34 cellular contexts compared by ENCODE assay signal in genomic region chr14:77276295-77276935, GRCh38. TPM values are rescaled to one million over a fixed set of nuclear protein-coding genes. Genes with fewer than 3 reads are reported as not detected.
"Had no signal": no experiment of that assay in that cellular context is flagged by ENCODE, and none has a peak within 500 bp of the region (broad histone marks: within the 10 kb centered on the region; RNA-seq: fewer than 3 reads in every experiment).

No MANE protein-coding gene starts in this region.

- H3K9me3 ChIP-seq: adrenal gland, ascending aorta, lower lobe of right lung, neutrophil, ovary, prostate gland, suprapubic skin had no signal

- H3K4me1 Mint-ChIP-seq: activated naive CD8-positive, alpha-beta T cell treated with anti-CD3 and anti-CD28 coated beads for 36 hours; natural killer cell had no signal

- H3K9me3 Mint-ChIP-seq: activated naive CD8-positive, alpha-beta T cell treated with anti-CD3 and anti-CD28 coated beads for 36 hours; activated T-cell treated with anti-CD3 and anti-CD28 coated beads, Interleukin-2, amount 50 U/mL, for 72 hours; effector memory CD8-positive, alpha-beta T cell; natural killer cell; T-helper 2 cell treated with Interferon-gamma antibody and Interleukin-4, amounts not matched to agents 5 μg/mL and 100 μg/mL, for 36 hours had no signal

- H3K36me3 Mint-ChIP-seq: natural killer cell had no signal

- DNase-seq: activated CD4-positive, alpha-beta T cell treated with anti-CD3 and anti-CD28 coated beads for 4 hours; activated CD4-positive, alpha-beta T cell treated with anti-CD3 and anti-CD28 coated beads, Interleukin-2, amount 50 U/mL, for 4 hours; activated naive CD4-positive, alpha-beta T cell; activated naive CD8-positive, alpha-beta T cell treated with anti-CD3 and anti-CD28 coated beads for 36 hours; activated T-cell treated with anti-CD3 and anti-CD28 coated beads for 4 hours; activated T-cell treated with anti-CD3 and anti-CD28 coated beads, Interleukin-2, amount 50 U/mL, for 72 hours; brain microvascular endothelial cell; cortex of kidney; effector memory CD8-positive, alpha-beta T cell; heart left ventricle; kidney glomerular epithelial cell; lower lobe of right lung; mesenchymal stem cell; natural killer cell; ovary; stimulated activated CD4-positive, alpha-beta T cell treated with anti-CD3 and anti-CD28 coated beads, Interleukin-15, amount 100 ng/mL, for 24 hours; stimulated activated CD4-positive, alpha-beta T cell treated with anti-CD3 and anti-CD28 coated beads, Interleukin-2, amount 100 ng/mL, for 24 hours; stimulated activated naive CD4-positive, alpha-beta T cell; T-helper 1 cell; tibial artery had no signal

- H3K36me3 ChIP-seq: neutrophil, ovary, prostate gland had no signal

- H3K4me3 ChIP-seq: adrenal gland, ascending aorta, heart left ventricle, lower lobe of right lung, ovary, prostate gland, smooth muscle cell, suprapubic skin, tibial artery had no signal

- H3K27me3 ChIP-seq: ascending aorta, ovary had no signal

- H3K27ac Mint-ChIP-seq: activated naive CD8-positive, alpha-beta T cell treated with anti-CD3 and anti-CD28 coated beads for 36 hours; activated T-cell treated with anti-CD3 and anti-CD28 coated beads, Interleukin-2, amount 50 U/mL, for 72 hours; effector memory CD8-positive, alpha-beta T cell; natural killer cell; T-helper 2 cell treated with Interferon-gamma antibody and Interleukin-4, amounts not matched to agents 5 μg/mL and 100 μg/mL, for 36 hours had no signal

- H3K4me1 ChIP-seq: adrenal gland, ascending aorta, lower lobe of right lung, prostate gland, tibial artery had no signal

- H3K4me2 ChIP-seq: smooth muscle cell had no signal

- H3K4me3 Mint-ChIP-seq: activated naive CD8-positive, alpha-beta T cell treated with anti-CD3 and anti-CD28 coated beads for 36 hours; activated T-cell treated with anti-CD3 and anti-CD28 coated beads, Interleukin-2, amount 50 U/mL, for 72 hours; effector memory CD8-positive, alpha-beta T cell; natural killer cell; T-helper 2 cell treated with Interferon-gamma antibody and Interleukin-4, amounts not matched to agents 5 μg/mL and 100 μg/mL, for 36 hours had no signal

- ATAC-seq: activated T-cell treated with anti-CD3 and anti-CD28 coated beads, Interleukin-2, amount 50 U/mL, for 72 hours; effector memory CD8-positive, alpha-beta T cell; heart left ventricle; left lobe of liver; natural killer cell had no signal

- H3K27ac ChIP-seq: ascending aorta, brain microvascular endothelial cell, heart left ventricle, lower lobe of right lung, neutrophil, ovary, prostate gland, suprapubic skin, tibial artery had no signal

RNA-seq across cellular contexts. Expression of gene NGB, which starts 5.4 kb away (rescaled TPM):
- total RNA-seq: activated naive CD8-positive, alpha-beta T cell treated with anti-CD3 and anti-CD28 coated beads for 36 hours; activated T-cell treated with anti-CD3 and anti-CD28 coated beads, Interleukin-2, amount 50 U/mL, for 72 hours; ascending aorta; chondrocyte; endothelial cell of umbilical vein; fibroblast of lung; fibroblast of villous mesenchyme; heart left ventricle; left lobe of liver; lower lobe of right lung; mononuclear cell; natural killer cell; smooth muscle cell; suprapubic skin; ureter had no signal
- polyA plus RNA-seq: endothelial cell of umbilical vein, fibroblast of lung, heart left ventricle, smooth muscle cell had no signal
